ENCODE assay signal across 14 cellular contexts in genomic region chr9:34204011-34204635, GRCh38. TPM values are rescaled to one million over a fixed set of nuclear protein-coding genes. Genes with fewer than 3 reads are reported as not detected.
DNase-seq lines count a peak whose midpoint lies in the region; TF ChIP-seq lines count a peak whose summit lies in the region.
"Had no signal": no experiment of that assay in that cellular context is flagged by ENCODE, and none has a peak within 500 bp of the region (broad histone marks: within the 10 kb centered on the region; RNA-seq: fewer than 3 reads in every experiment).

No MANE protein-coding gene starts in this region.

- H3K36me3 ChIP-seq in BE2C = peaks cover 3% of the 10 kb centered on the region; the same call in 1 of the 2 replicates

- no peak overlapping the region for H3K4me3 Mint-ChIP-seq in neural crest cell
- H3K4me3 Mint-ChIP-seq: activated CD4-positive, alpha-beta T cell treated with anti-CD3 and anti-CD28 coated beads for 36 hours; T-helper 2 cell treated with Interferon-gamma antibody and Interleukin-4, amounts not matched to agents 5 μg/mL and 100 μg/mL, for 36 hours had no signal

- H3K36me3 Mint-ChIP-seq in neural crest cell (ENCODE audit: low read depth) = no peaks in the 10 kb centered on the region

- no peaks in the 10 kb centered on the region for H3K9me3 ChIP-seq in BE2C

- DNase-seq in AG20443 (ENCODE audit: low spot score) = peak; percentile 24
- peak; percentile 5 for DNase-seq in NCI-H460 (ENCODE audit: extremely low read depth, low read depth)
- DNase-seq in erythroblast (lab: John Stamatoyannopoulos, UW) = peak; percentile 53 to 77
- DNase-seq in neural crest cell (ENCODE audit: low read depth, low spot score) = no peak
- no peak for DNase-seq in BE2C
- DNase-seq in NOMO-1 treated with dmso at 0.1 percent for 144 hours (lab: John Stamatoyannopoulos, UW; ENCODE audit: unreplicated experiment) = no peak
- DNase-seq in anterior cingulate cortex (lab: John Stamatoyannopoulos, UW) = no peak
- no peak for DNase-seq in occipital lobe (lab: John Stamatoyannopoulos, UW)
- DNase-seq: activated CD4-positive, alpha-beta T cell treated with anti-CD3 and anti-CD28 coated beads for 36 hours; activated naive CD4-positive, alpha-beta T cell; COR-L47; NK-92 treated with Interleukin-12 subunit alpha and Interleukin-12 subunit beta, amount 100 ng/mL, for 24 hours; stimulated activated naive CD4-positive, alpha-beta T cell treated with Interleukin-2 at 50 U/mL for 16 hours had no signal

- no peaks in the 10 kb centered on the region for H3K27me3 ChIP-seq in BE2C

- no peak for TF ChIP-seq POLR2A in erythroblast (IDR thresholded peaks at IDR 0.05; ENCODE audit: low read length)

- no peaks in the 10 kb centered on the region for H3K4me1 ChIP-seq in BE2C

- TF ChIP-seq CTCF in neural crest cell (conservative IDR thresholded peaks at IDR 0.05) (no peak), BE2C (IDR thresholded peaks at IDR 0.05; ENCODE audit: low read depth, low read length) (no peak)

- H3K4me1 Mint-ChIP-seq in neural crest cell = peaks cover 8% of the 10 kb centered on the region

- H3K27me3 Mint-ChIP-seq in neural crest cell (ENCODE audit: low read depth) = no peaks in the 10 kb centered on the region
- H3K27me3 Mint-ChIP-seq: activated CD4-positive, alpha-beta T cell treated with anti-CD3 and anti-CD28 coated beads for 36 hours had no signal

- peak overlapping the region; percentile 62 for H3K27ac Mint-ChIP-seq in neural crest cell (ENCODE audit: unreplicated experiment)
- H3K27ac Mint-ChIP-seq: activated CD4-positive, alpha-beta T cell treated with anti-CD3 and anti-CD28 coated beads for 36 hours; T-helper 2 cell treated with Interferon-gamma antibody and Interleukin-4, amounts not matched to agents 5 μg/mL and 100 μg/mL, for 36 hours had no signal

- no peaks in the 10 kb centered on the region for H3K9me3 Mint-ChIP-seq in neural crest cell
- H3K9me3 Mint-ChIP-seq: T-helper 2 cell treated with Interferon-gamma antibody and Interleukin-4, amounts not matched to agents 5 μg/mL and 100 μg/mL, for 36 hours had no signal

- no peak overlapping the region for H3K4me3 ChIP-seq in BE2C (ENCODE audit: low read depth, low read length)

RNA-seq across cellular contexts. Expression of gene UBAP1, which starts 25.3 kb away (rescaled TPM):
- total RNA-seq in NCI-H460 (2014; rRNA removed; shearing (Covaris generic)) = 18.3 and 20.7 TPM in 2 replicates
- 9.1 and 15.0 TPM in 2 replicates for polyA plus RNA-seq in NCI-H460 (2014; cell fraction: nucleus; rRNA removed)
- total RNA-seq in neural crest cell (35.6 and 35.8 TPM in 2 replicates), occipital lobe (21.1 TPM)
- polyA plus RNA-seq in BE2C (2012; ENCODE audit: insufficient read depth, insufficient read length, low read depth) = 40.0 TPM

Comparison
In these comparisons a context has a peak if more than half of its experiments do, and no peak if none do; other contexts are left out.
1. DNase-seq: peak in AG20443 (single experiment), NCI-H460 (single experiment) and erythroblast (2 of 2); none in neural crest cell (single experiment), BE2C (single experiment), NOMO-1 treated with dmso at 0.1 percent for 144 hours (single experiment), anterior cingulate cortex (0 of 58) and occipital lobe (single experiment).